1 cellular context compared by ENCODE assay signal in genomic region chr16:87465306-87465705, GRCh38.
TF ChIP-seq lines count a peak whose summit lies in the region.

No MANE protein-coding gene starts in this region.

TF ChIP-seq in HepG2, 621 proteins besides CTCF, POLR2A, EP300 and RAD21 (continued from another document and continues in another):
- TF ChIP-seq KMT2A (CRISPR knock-in tag; IDR thresholded peaks at IDR 0.05): peak; percentile 51; the same call in 1 of the 2 replicates
- no peak for TF ChIP-seq TIGD3 (CRISPR knock-in tag; IDR thresholded peaks at IDR 0.05; ENCODE audit: borderline replicate concordance)
- TF ChIP-seq RAD51 (IDR thresholded peaks at IDR 0.05; ENCODE audit: borderline replicate concordance): no peak
- TF ChIP-seq XRCC5 (optimal IDR thresholded peaks at IDR 0.05; ENCODE audit: low read length): no peak
- peak; percentile 90 for TF ChIP-seq GATAD2A (CRISPR knock-in tag; IDR thresholded peaks at IDR 0.05)
- TF ChIP-seq SALL1 (CRISPR knock-in tag; IDR thresholded peaks at IDR 0.05): peak; percentile 50
- TF ChIP-seq NCOA5 (CRISPR knock-in tag; IDR thresholded peaks at IDR 0.05): no peak
- TF ChIP-seq ZFP37 (CRISPR knock-in tag; IDR thresholded peaks at IDR 0.05; ENCODE audit: borderline replicate concordance): no peak
- no peak for TF ChIP-seq CSRNP1 (CRISPR knock-in tag; IDR thresholded peaks at IDR 0.05)
- TF ChIP-seq SMAD9 (CRISPR knock-in tag; IDR thresholded peaks at IDR 0.05): no peak
- no peak for TF ChIP-seq ADNP (CRISPR knock-in tag; IDR thresholded peaks at IDR 0.05)
- no peak for TF ChIP-seq MIER2 (CRISPR knock-in tag; IDR thresholded peaks at IDR 0.05)
- TF ChIP-seq PHB2 (IDR thresholded peaks at IDR 0.05; ENCODE audit: partially characterized antibody): no peak
- TF ChIP-seq ESRRA (CRISPR knock-in tag; IDR thresholded peaks at IDR 0.05; ENCODE audit: low read depth): no peak
- no peak for TF ChIP-seq HOXD1 (CRISPR knock-in tag; IDR thresholded peaks at IDR 0.05)
- peak; percentile 45; the same call in 1 of the 2 replicates for TF ChIP-seq TBX2 (CRISPR knock-in tag; IDR thresholded peaks at IDR 0.05; ENCODE audit: borderline replicate concordance)
- no peak for TF ChIP-seq CREB3 (CRISPR knock-in tag; IDR thresholded peaks at IDR 0.05)
- TF ChIP-seq BRCA1 (CRISPR knock-in tag; IDR thresholded peaks at IDR 0.05): no peak
- no peak for TF ChIP-seq IRF9 (CRISPR knock-in tag; IDR thresholded peaks at IDR 0.05; ENCODE audit: borderline replicate concordance)
- no peak for TF ChIP-seq CC2D1A (CRISPR knock-in tag; IDR thresholded peaks at IDR 0.05)
- no peak for TF ChIP-seq ZNF710 (CRISPR knock-in tag; IDR thresholded peaks at IDR 0.05; ENCODE audit: borderline replicate concordance)
- TF ChIP-seq ZNF782 (CRISPR knock-in tag; IDR thresholded peaks at IDR 0.05; ENCODE audit: borderline replicate concordance): no peak
- TF ChIP-seq ARHGAP35 (CRISPR knock-in tag; IDR thresholded peaks at IDR 0.05; ENCODE audit: borderline replicate concordance): no peak
- TF ChIP-seq HES4 (CRISPR knock-in tag; IDR thresholded peaks at IDR 0.05; ENCODE audit: borderline replicate concordance): no peak
- TF ChIP-seq ZNF234 (CRISPR knock-in tag; conservative IDR thresholded peaks at IDR 0.05): no peak
- TF ChIP-seq ZNF547 (CRISPR knock-in tag; IDR thresholded peaks at IDR 0.05): no peak
- no peak for TF ChIP-seq ZNF567 (CRISPR knock-in tag; IDR thresholded peaks at IDR 0.05; ENCODE audit: borderline replicate concordance)
- no peak for TF ChIP-seq ZNF556 (CRISPR knock-in tag; IDR thresholded peaks at IDR 0.05; ENCODE audit: borderline replicate concordance)
- TF ChIP-seq CENPT (CRISPR knock-in tag; IDR thresholded peaks at IDR 0.05; ENCODE audit: low read depth): no peak
- TF ChIP-seq ZNF773 (CRISPR knock-in tag; IDR thresholded peaks at IDR 0.05; ENCODE audit: borderline replicate concordance): no peak
- no peak for TF ChIP-seq NCOA1 (CRISPR knock-in tag; IDR thresholded peaks at IDR 0.05)
- TF ChIP-seq FOXJ3 (CRISPR knock-in tag; IDR thresholded peaks at IDR 0.05; ENCODE audit: borderline replicate concordance): peak; percentile 72; the same call in 1 of the 2 replicates
- no peak for TF ChIP-seq MAFK (conservative IDR thresholded peaks at IDR 0.05 in 1 of 2, IDR thresholded peaks at IDR 0.05 in 1 of 2; ENCODE audit: low read length in 2 of 2)
- TF ChIP-seq SETDB1 (CRISPR knock-in tag; IDR thresholded peaks at IDR 0.05; ENCODE audit: borderline replicate concordance): no peak
- no peak for TF ChIP-seq RELA (CRISPR knock-in tag; IDR thresholded peaks at IDR 0.05)
- no peak for TF ChIP-seq MTA3 (CRISPR knock-in tag; IDR thresholded peaks at IDR 0.05)
- TF ChIP-seq POLR2G (IDR thresholded peaks at IDR 0.05; ENCODE audit: low read depth, low read length): no peak
- no peak for TF ChIP-seq NFE2L2 (IDR thresholded peaks at IDR 0.05; ENCODE audit: low read length)
- TF ChIP-seq KLF15 (CRISPR knock-in tag; IDR thresholded peaks at IDR 0.05; ENCODE audit: borderline replicate concordance): no peak
- TF ChIP-seq TARDBP (CRISPR knock-in tag; IDR thresholded peaks at IDR 0.05): no peak
- no peak for TF ChIP-seq HHEX (CRISPR knock-in tag; IDR thresholded peaks at IDR 0.05)
- TF ChIP-seq SIN3A (IDR thresholded peaks at IDR 0.05; ENCODE audit: borderline replicate concordance, low read depth, low read length): no peak
- TF ChIP-seq ZFX (CRISPR knock-in tag; IDR thresholded peaks at IDR 0.05; ENCODE audit: low read depth): peak; percentile 33
- TF ChIP-seq HNF4A (CRISPR knock-in tag; IDR thresholded peaks at IDR 0.05): peak; percentile 66
- no peak for TF ChIP-seq PHF20 (CRISPR knock-in tag; IDR thresholded peaks at IDR 0.05)
- no peak for TF ChIP-seq PPARG (CRISPR knock-in tag; conservative IDR thresholded peaks at IDR 0.05)
- no peak for TF ChIP-seq TOE1 (CRISPR knock-in tag; IDR thresholded peaks at IDR 0.05)
- TF ChIP-seq E2F2 (CRISPR knock-in tag; IDR thresholded peaks at IDR 0.05; ENCODE audit: borderline replicate concordance): no peak
- no peak for TF ChIP-seq FLYWCH1 (CRISPR knock-in tag; IDR thresholded peaks at IDR 0.05)
- TF ChIP-seq KDM6A (CRISPR knock-in tag; IDR thresholded peaks at IDR 0.05; ENCODE audit: low read depth): no peak
- no peak for TF ChIP-seq ZNF83 (CRISPR knock-in tag; IDR thresholded peaks at IDR 0.05; ENCODE audit: borderline replicate concordance)
- TF ChIP-seq ZNF720 (CRISPR knock-in tag; IDR thresholded peaks at IDR 0.05): no peak
- no peak for TF ChIP-seq ZBTB39 (CRISPR knock-in tag; IDR thresholded peaks at IDR 0.05)
- TF ChIP-seq ZEB1 (IDR thresholded peaks at IDR 0.05; ENCODE audit: insufficient replicate concordance, low read depth): peak; percentile 53
- TF ChIP-seq ZNF850 (CRISPR knock-in tag; conservative IDR thresholded peaks at IDR 0.05): no peak
- no peak for TF ChIP-seq MEF2D (CRISPR knock-in tag; IDR thresholded peaks at IDR 0.05)
- TF ChIP-seq E2F1 (CRISPR knock-in tag; IDR thresholded peaks at IDR 0.05): no peak
- no peak; the same call in 1 of the 2 replicates for TF ChIP-seq ETV5 (CRISPR knock-in tag; IDR thresholded peaks at IDR 0.05; ENCODE audit: borderline replicate concordance)
- TF ChIP-seq MNT (IDR thresholded peaks at IDR 0.05): no peak
- TF ChIP-seq ARNTL (CRISPR knock-in tag; IDR thresholded peaks at IDR 0.05): peak; percentile 86; the same call in 1 of the 2 replicates
- no peak for TF ChIP-seq MAFG (CRISPR knock-in tag; IDR thresholded peaks at IDR 0.05)
- peak; percentile 49; the same call in 1 of the 2 replicates for TF ChIP-seq ZGPAT (CRISPR knock-in tag; IDR thresholded peaks at IDR 0.05)
- TF ChIP-seq ZNF136 (CRISPR knock-in tag; IDR thresholded peaks at IDR 0.05; ENCODE audit: low read depth): no peak
- no peak for TF ChIP-seq FOSL1 (CRISPR knock-in tag; IDR thresholded peaks at IDR 0.05; ENCODE audit: borderline replicate concordance)
- no peak for TF ChIP-seq HDAC6 (IDR thresholded peaks at IDR 0.05; ENCODE audit: low read depth, low read length)
- TF ChIP-seq SALL2 (CRISPR knock-in tag; IDR thresholded peaks at IDR 0.05): no peak
